12 cellular contexts compared by ENCODE assay signal in the genomic region with DNA sequence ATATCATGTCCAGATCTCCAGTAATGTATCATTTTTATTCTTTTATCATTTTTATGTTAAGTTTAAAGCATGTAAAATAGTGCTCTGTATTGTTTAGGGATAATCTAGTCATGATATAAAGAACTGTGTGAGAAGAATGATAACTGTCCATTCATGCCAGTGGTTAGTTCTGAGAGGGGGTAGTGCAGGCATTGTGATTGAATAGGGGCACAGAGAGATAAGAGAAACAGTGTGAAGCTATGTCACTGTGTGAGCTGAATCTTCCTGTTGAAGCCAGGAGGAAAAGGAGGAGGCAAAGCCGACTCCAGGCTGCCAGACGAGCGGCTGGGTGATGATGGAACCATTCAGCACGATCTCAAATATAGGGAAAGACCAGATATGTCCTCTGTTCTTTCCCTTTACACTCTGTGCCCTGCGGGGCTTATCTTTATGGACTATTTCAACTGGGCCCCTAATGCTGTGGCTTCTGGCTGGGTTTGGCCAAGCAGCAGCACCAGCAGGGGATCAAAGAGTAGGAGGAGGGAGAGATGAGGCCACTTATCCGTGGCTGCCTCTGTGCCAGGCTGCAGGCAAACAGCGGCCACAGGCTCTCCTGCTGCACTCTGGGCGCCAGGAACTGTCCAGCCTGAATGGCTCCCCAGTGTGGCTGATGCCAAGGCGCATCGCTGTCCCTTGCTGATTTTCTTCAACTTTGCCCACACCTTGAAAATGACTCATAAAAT.
DNase-seq lines count a peak whose midpoint lies in the region; ATAC-seq and TF ChIP-seq lines count a peak whose summit lies in the region.
"Had no signal": no experiment of that assay in that cellular context is flagged by ENCODE, and none has a peak within 500 bp of the region (broad histone marks: within the 10 kb centered on the region; RNA-seq: fewer than 3 reads in every experiment).

No MANE protein-coding gene starts in this region.

- H3K9me2 ChIP-seq in SK-N-SH = no peaks in the 10 kb centered on the region

- ATAC-seq in GM19324 (IDR thresholded peaks at IDR 0.05; ENCODE audit: low FRiP score, unreplicated experiment) (no peak), HG02840 (IDR thresholded peaks at IDR 0.05; ENCODE audit: low FRiP score, unreplicated experiment) (no peak)

- no peak overlapping the region for H3K4me2 ChIP-seq in SK-N-SH

- DNase-seq in AG08396 (ENCODE audit: low spot score) (peak; percentile 28), G401 (ENCODE audit: low spot score) (peak; percentile 11), SK-N-SH (no peak), iPS-NIHi11 (ENCODE audit: low spot score) (peak; percentile 41), retina (no peak), mesenteric fat pad (ENCODE audit: low spot score) (no peak)
- DNase-seq: activated CD4-positive, alpha-beta T cell treated with anti-CD3 and anti-CD28 coated beads for 4 hours; dorsolateral prefrontal cortex; NCI-H1048; SIG-M5 had no signal

- WGBS in SK-N-SH (ENCODE audit: low lambda C conversion rate) = 75% methylated on average over 9 of the region's 10 CpGs

- no peaks in the 10 kb centered on the region for H3K27me3 ChIP-seq in SK-N-SH (ENCODE audit: insufficient read depth)

- POLR2A ChIA-PET in SK-N-SH (lab: Yijun Ruan, JAX) = no interaction called here

- H3K27ac ChIP-seq in SK-N-SH (ENCODE audit: low read depth in 2 of 2, low read length in 1 of 2) = no peak overlapping the region
- H3K27ac ChIP-seq: dorsolateral prefrontal cortex had no signal

- no peaks in the 10 kb centered on the region for H3K36me3 ChIP-seq in SK-N-SH (replicated peaks in 1 of 2; ENCODE audit: control insufficient read depth in 1 of 2, insufficient read depth in 2 of 2, low read length in 1 of 2)

- no peaks in the 10 kb centered on the region for H3K9me3 ChIP-seq in SK-N-SH

- no peak for TF ChIP-seq EP300 in SK-N-SH (IDR thresholded peaks at IDR 0.05; ENCODE audit: borderline replicate concordance in 1 of 2, low read depth in 1 of 2, low read length in 1 of 2)

- peaks cover 4% of the 10 kb centered on the region for H3F3A ChIP-seq in SK-N-SH (replicated peaks; ENCODE audit: insufficient read depth)

- CTCF ChIA-PET in SK-N-SH (lab: Yijun Ruan, JAX) = no interaction called here

- H3K9ac ChIP-seq in SK-N-SH = no peak overlapping the region

- H2AFZ ChIP-seq in SK-N-SH (ENCODE audit: low read depth) = no peak overlapping the region

- TF ChIP-seq RAD21 in SK-N-SH (IDR thresholded peaks at IDR 0.05; ENCODE audit: low read length) = no peak

- no peaks in the 10 kb centered on the region; a peak in 2 of 4 replicates for H3K4me1 ChIP-seq in SK-N-SH (ENCODE audit: control insufficient read depth in 1 of 2, insufficient read depth in 2 of 2, low read depth in 1 of 2, low read length in 1 of 2)

- H4K20me1 ChIP-seq in SK-N-SH (ENCODE audit: insufficient read depth) = no peaks in the 10 kb centered on the region

- no peak for TF ChIP-seq CTCF in SK-N-SH (IDR thresholded peaks at IDR 0.05)

- in situ Hi-C loops in G401 (cut with HindIII; ENCODE audit: low sequenced_read_pairs) = no loop called here

- no peak overlapping the region for H3K4me3 ChIP-seq in SK-N-SH (ENCODE audit: low read depth in 2 of 2, low read length in 1 of 2)

- no peaks in the 10 kb centered on the region for H3K79me2 ChIP-seq in SK-N-SH (ENCODE audit: insufficient read depth)

TF ChIP-seq in SK-N-SH, 30 proteins besides CTCF, POLR2A, EP300 and RAD21:
- peak; percentile 38; the same call in 1 of the 2 replicates for TF ChIP-seq NFIC (IDR thresholded peaks at IDR 0.05; ENCODE audit: borderline replicate concordance)
- peak; percentile 97 for TF ChIP-seq REST (IDR thresholded peaks at IDR 0.05; ENCODE audit: low read depth, low read length)
- TF ChIP-seq RFX5 (IDR thresholded peaks at IDR 0.05; ENCODE audit: low read length) = no peak
TF ChIP-seq in SK-N-SH: peak in this region for 2.

Comparison
In these comparisons a context has a peak if more than half of its experiments do, and no peak if none do; other contexts are left out.
1. DNase-seq: peak in AG08396 (single experiment), G401 (single experiment) and iPS-NIHi11 (single experiment); none in SK-N-SH (single experiment), retina (single experiment) and mesenteric fat pad (single experiment).